In the genomic region with DNA sequence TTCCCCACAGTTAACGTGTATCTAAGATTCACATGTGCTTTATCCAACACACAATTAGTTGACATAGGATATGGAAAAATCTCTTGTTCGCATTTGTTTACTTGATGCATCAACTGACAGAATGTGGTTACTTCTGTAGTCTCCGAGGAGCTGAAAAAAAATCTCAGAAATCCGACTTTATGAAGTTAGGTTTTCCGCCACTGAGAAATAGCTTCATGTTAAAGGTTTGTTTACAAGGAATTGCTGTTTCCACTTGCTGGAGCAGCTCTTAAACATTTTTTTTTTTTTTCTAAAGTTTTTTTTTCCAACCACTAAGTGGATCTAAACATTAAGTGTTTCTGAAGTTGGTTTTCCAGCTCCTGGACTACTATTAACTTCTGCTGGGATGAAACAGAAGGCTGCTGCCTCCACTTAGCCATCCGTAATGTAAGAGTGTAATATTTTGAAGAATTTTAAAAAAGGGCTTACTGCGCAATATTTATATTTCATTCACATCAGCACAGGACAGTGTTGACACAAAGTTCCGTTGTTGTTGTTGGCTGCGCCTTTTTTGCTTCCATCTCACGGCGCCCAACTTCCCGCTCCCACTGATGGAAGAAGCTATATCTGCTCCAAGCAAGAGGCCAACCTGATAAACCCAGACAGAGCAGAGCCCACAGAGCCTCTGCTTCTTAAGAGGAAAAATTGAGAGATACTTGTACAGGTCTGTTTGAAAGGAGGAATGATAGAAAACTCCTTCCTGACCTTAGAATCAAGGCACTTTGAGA, we compare ENCODE assay signal across 1 cellular context.
TF ChIP-seq lines count a peak whose summit lies in the region.

No MANE protein-coding gene starts in this region.

TF ChIP-seq in IMR-90, 13 proteins besides CTCF, POLR2A, EP300 and RAD21:
- TF ChIP-seq CHD1 (IDR thresholded peaks at IDR 0.05; ENCODE audit: low read depth, low read length) (no peak), MXI1 (IDR thresholded peaks at IDR 0.05; ENCODE audit: borderline replicate concordance, low read depth, low read length) (no peak), NFE2L2 (IDR thresholded peaks at IDR 0.05; ENCODE audit: low read depth, low read length) (no peak), CEBPB (IDR thresholded peaks at IDR 0.05; ENCODE audit: low read depth, low read length) (no peak), RFX5 (IDR thresholded peaks at IDR 0.05; ENCODE audit: low read depth, low read length) (no peak), SMC3 (IDR thresholded peaks at IDR 0.05; ENCODE audit: low read depth, low read length) (no peak), MAFK (IDR thresholded peaks at IDR 0.05; ENCODE audit: low read depth, low read length) (no peak), MAZ (IDR thresholded peaks at IDR 0.05; ENCODE audit: borderline replicate concordance, low read depth, low read length) (no peak), BHLHE40 (IDR thresholded peaks at IDR 0.05; ENCODE audit: low read depth, low read length) (no peak), RCOR1 (IDR thresholded peaks at IDR 0.05; ENCODE audit: insufficient replicate concordance, low read length) (no peak), FOS (IDR thresholded peaks at IDR 0.05; ENCODE audit: low read depth, low read length) (no peak)
- TF ChIP-seq, protein P1, sequence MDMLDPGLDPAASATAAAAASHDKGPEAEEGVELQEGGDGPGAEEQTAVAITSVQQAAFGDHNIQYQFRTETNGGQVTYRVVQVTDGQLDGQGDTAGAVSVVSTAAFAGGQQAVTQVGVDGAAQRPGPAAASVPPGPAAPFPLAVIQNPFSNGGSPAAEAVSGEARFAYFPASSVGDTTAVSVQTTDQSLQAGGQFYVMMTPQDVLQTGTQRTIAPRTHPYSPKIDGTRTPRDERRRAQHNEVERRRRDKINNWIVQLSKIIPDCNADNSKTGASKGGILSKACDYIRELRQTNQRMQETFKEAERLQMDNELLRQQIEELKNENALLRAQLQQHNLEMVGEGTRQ (IDR thresholded peaks at IDR 0.05; ENCODE audit: low read depth, low read length) = no peak
- TF ChIP-seq, protein P2, sequence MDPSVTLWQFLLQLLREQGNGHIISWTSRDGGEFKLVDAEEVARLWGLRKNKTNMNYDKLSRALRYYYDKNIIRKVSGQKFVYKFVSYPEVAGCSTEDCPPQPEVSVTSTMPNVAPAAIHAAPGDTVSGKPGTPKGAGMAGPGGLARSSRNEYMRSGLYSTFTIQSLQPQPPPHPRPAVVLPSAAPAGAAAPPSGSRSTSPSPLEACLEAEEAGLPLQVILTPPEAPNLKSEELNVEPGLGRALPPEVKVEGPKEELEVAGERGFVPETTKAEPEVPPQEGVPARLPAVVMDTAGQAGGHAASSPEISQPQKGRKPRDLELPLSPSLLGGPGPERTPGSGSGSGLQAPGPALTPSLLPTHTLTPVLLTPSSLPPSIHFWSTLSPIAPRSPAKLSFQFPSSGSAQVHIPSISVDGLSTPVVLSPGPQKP (IDR thresholded peaks at IDR 0.05; ENCODE audit: borderline replicate concordance, low read depth, low read length) = no peak
TF ChIP-seq in IMR-90: peak in this region for 0.
